1 cellular context compared by ENCODE assay signal in genomic region chr22:43186272-43187170, GRCh38.
TF ChIP-seq lines count a peak whose summit lies in the region.

TSS of gene TTLL12 (minus strand) at chr22:43187134. CDS start at chr22:43187069, 65 bp downstream.

TF ChIP-seq in A549, 52 proteins besides CTCF, POLR2A, EP300 and RAD21 (continued from another document):
- TF ChIP-seq POLR2AphosphoS2 (conservative IDR thresholded peaks at IDR 0.05; ENCODE audit: low read length) (no peak), NFE2L2 (conservative IDR thresholded peaks at IDR 0.05; ENCODE audit: low read length) (no peak), MYC (IDR thresholded peaks at IDR 0.05; ENCODE audit: borderline replicate concordance, low read length) (peak; percentile 34; the same call in 1 of the 2 replicates), RARB (CRISPR knock-in tag; IDR thresholded peaks at IDR 0.05) (no peak), RCOR1 (IDR thresholded peaks at IDR 0.05; ENCODE audit: low read depth, low read length) (no peak), MAX (IDR thresholded peaks at IDR 0.05) (peak; percentile 70), JUN (IDR thresholded peaks at IDR 0.05) (peak in 1 of 2 experiments; percentile 22; a peak in 2 of 5 replicates)
